In genomic region chr9:121397277-121397676, GRCh38 we compare ENCODE assay signal across 2 cellular contexts.
TF ChIP-seq lines count a peak whose summit lies in the region.

No MANE protein-coding gene starts in this region.

TF ChIP-seq in A549, 52 proteins besides CTCF, POLR2A, EP300 and RAD21:
- TF ChIP-seq ZC3H11A (IDR thresholded peaks at IDR 0.05), result peak; percentile 82

TF ChIP-seq in HEK293, 187 proteins besides CTCF, POLR2A, EP300 and RAD21:
- TF ChIP-seq ZBTB11 (tag by site-specific recombination; conservative IDR thresholded peaks at IDR 0.05; ENCODE audit: low read depth), result peak; percentile 47; the same call in 1 of the 2 replicates
- TF ChIP-seq ZBTB8A (tag by site-specific recombination; IDR thresholded peaks at IDR 0.05), result peak; percentile 41; the same call in 1 of the 2 replicates
- peak; percentile 29; the same call in 1 of the 2 replicates for TF ChIP-seq ZNF555 (tag by site-specific recombination; conservative IDR thresholded peaks at IDR 0.05)
- TF ChIP-seq ZNF426 (tag by site-specific recombination; IDR thresholded peaks at IDR 0.05), result peak; percentile 45
- peak; percentile 58; the same call in 1 of the 2 replicates for TF ChIP-seq ZNF518A (tag by site-specific recombination; conservative IDR thresholded peaks at IDR 0.05; ENCODE audit: low read depth)
- TF ChIP-seq ZNF394 (tag by site-specific recombination; IDR thresholded peaks at IDR 0.05; ENCODE audit: borderline replicate concordance), result peak; percentile 81; the same call in 1 of the 2 replicates
- peak; percentile 9; the same call in 1 of the 2 replicates for TF ChIP-seq ZNF664 (tag by site-specific recombination; IDR thresholded peaks at IDR 0.05)
- TF ChIP-seq ZNF560 (tag by site-specific recombination; IDR thresholded peaks at IDR 0.05; ENCODE audit: borderline replicate concordance), result 0 out of 2 replicates have a peak, but pooled peaks have one; percentile 40
- TF ChIP-seq ZNF266 (tag by site-specific recombination; IDR thresholded peaks at IDR 0.05; ENCODE audit: low read depth), result peak; percentile 44; the same call in 1 of the 2 replicates
- TF ChIP-seq ZNF433 (tag by site-specific recombination; IDR thresholded peaks at IDR 0.05; ENCODE audit: low read depth), result peak; percentile 28; the same call in 1 of the 2 replicates
- peak; percentile 30; the same call in 1 of the 2 replicates for TF ChIP-seq ZNF140 (tag by site-specific recombination; IDR thresholded peaks at IDR 0.05)
- peak; percentile 52 for TF ChIP-seq ZNF623 (tag by site-specific recombination; IDR thresholded peaks at IDR 0.05)
